Comparison of ENCODE assay signal across 8 cellular contexts in the genomic region with DNA sequence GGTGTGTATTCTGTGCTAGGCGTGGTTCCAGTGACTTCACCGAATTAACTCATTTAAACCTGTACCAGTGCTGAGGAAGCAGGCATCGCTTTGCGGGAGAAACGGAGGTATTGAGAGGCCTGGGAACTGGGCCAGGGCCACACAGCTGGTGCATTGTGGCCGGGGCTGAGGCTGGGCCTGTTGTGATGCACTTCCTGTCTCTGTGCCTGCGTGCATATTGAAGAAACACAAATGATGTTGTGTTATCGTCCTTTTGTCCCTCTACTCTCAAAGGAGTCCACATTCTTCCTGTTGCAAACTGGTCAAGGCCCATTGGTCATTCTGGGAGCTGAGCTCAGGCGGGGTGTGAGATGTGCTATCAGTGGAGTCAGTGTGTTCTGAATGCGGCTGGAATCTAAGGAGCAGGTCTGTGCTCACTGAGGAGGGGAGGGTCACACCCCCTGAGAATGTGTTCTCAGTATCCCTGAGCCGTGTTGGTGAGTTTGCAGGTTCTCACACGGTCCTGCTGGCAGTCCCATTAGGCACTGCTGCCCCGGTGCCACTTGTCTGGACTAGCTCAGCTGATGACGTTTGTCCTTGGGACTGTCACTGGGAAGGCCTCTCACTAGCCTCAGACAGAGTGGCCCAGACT.
A peak's percentile ranks its signal among the peaks of the same experiment; 100 is the strongest.
DNase-seq lines count a peak whose midpoint lies in the region; ATAC-seq and TF ChIP-seq lines count a peak whose summit lies in the region.

No MANE protein-coding gene starts in this region.

- peaks cover 43% of the 10 kb centered on the region for H3K36me3 Mint-ChIP-seq in nephron progenitor cell (ENCODE audit: low read depth)

- no peak overlapping the region for H3K4me3 Mint-ChIP-seq in nephron progenitor cell

- peak overlapping the region; percentile 88 for H3K27ac Mint-ChIP-seq in nephron progenitor cell

- H3K4me3 ChIP-seq in GM12865 (ENCODE audit: low read depth, low read length) (no peak overlapping the region), epithelial cell of esophagus (ENCODE audit: low read length) (no peak overlapping the region)

- peak; percentile 73 for DNase-seq in GM12865 (ENCODE audit: low read depth)
- DNase-seq in T-helper 9 cell: peak; percentile 64
- DNase-seq in epithelial cell of esophagus (ENCODE audit: low read depth): peak; percentile 67
- DNase-seq in nephron progenitor cell: no peak
- DNase-seq in AG08396 (ENCODE audit: low spot score): no peak
- DNase-seq in COLO829 (ENCODE audit: low spot score): no peak
- no peak for DNase-seq in SW 1271 (lab: John Stamatoyannopoulos, UW)

- H3K9me3 Mint-ChIP-seq in nephron progenitor cell: no peaks in the 10 kb centered on the region

- TF ChIP-seq CTCF in GM12865 (IDR thresholded peaks at IDR 0.05; ENCODE audit: insufficient read depth, low read depth, low read length, missing control alignments) (no peak), epithelial cell of esophagus (IDR thresholded peaks at IDR 0.05; ENCODE audit: insufficient read depth, low read depth, low read length, missing control alignments) (no peak), nephron progenitor cell (IDR thresholded peaks at IDR 0.05) (no peak)

- peak; percentile 56 for ATAC-seq in HG02943 (IDR thresholded peaks at IDR 0.05; ENCODE audit: low read depth, unreplicated experiment)

- H3K4me1 Mint-ChIP-seq in nephron progenitor cell: peaks cover 59% of the 10 kb centered on the region

- no peaks in the 10 kb centered on the region for H3K27me3 Mint-ChIP-seq in nephron progenitor cell (ENCODE audit: low read depth, poor library complexity)

Comparison
In these comparisons a context has a peak if more than half of its experiments do, and no peak if none do; other contexts are left out.
1. DNase-seq: peak in GM12865 (single experiment), T-helper 9 cell (single experiment) and epithelial cell of esophagus (single experiment); none in nephron progenitor cell (single experiment), AG08396 (single experiment), COLO829 (single experiment) and SW 1271 (0 of 2).